In genomic region chr3:123694377-123695147, GRCh38 we compare ENCODE assay signal across 14 cellular contexts.
DNase-seq lines count a peak whose midpoint lies in the region; ATAC-seq and TF ChIP-seq lines count a peak whose summit lies in the region.
"Had no signal": no experiment of that assay in that cellular context is flagged by ENCODE, and none has a peak within 500 bp of the region (broad histone marks: within the 10 kb centered on the region; RNA-seq: fewer than 3 reads in every experiment).

No MANE protein-coding gene starts in this region.

- peaks cover 3% of the 10 kb centered on the region for H3K27me3 Mint-ChIP-seq in GM23338 (ENCODE audit: insufficient read depth, low read depth, poor library complexity)
- H3K27me3 Mint-ChIP-seq in naive thymus-derived CD8-positive, alpha-beta T cell = peaks cover 0 to 5% (median 2%) of the 10 kb centered on the region in 5 donors

- no peaks in the 10 kb centered on the region for H3K36me3 ChIP-seq in GM23338 (ENCODE audit: insufficient read depth)
- no peaks in the 10 kb centered on the region for H3K36me3 ChIP-seq in colonic mucosa
- peaks cover 18% of the 10 kb centered on the region for H3K36me3 ChIP-seq in lower lobe of right lung
- H3K36me3 ChIP-seq in spleen = peaks cover 0 to 19% (median 0%) of the 10 kb centered on the region in 6 donors
- H3K36me3 ChIP-seq in MG63 = no peaks in the 10 kb centered on the region

- H3K4me1 ChIP-seq in GM23338 (ENCODE audit: insufficient read depth) = no peaks in the 10 kb centered on the region
- H3K4me1 ChIP-seq in colonic mucosa = no peaks in the 10 kb centered on the region
- H3K4me1 ChIP-seq in lower lobe of right lung = peaks cover 64% of the 10 kb centered on the region
- H3K4me1 ChIP-seq in spleen = peaks cover 0 to 63% (median 24%) of the 10 kb centered on the region in 6 donors

- H3F3A ChIP-seq in GM23338 (replicated peaks; ENCODE audit: low read depth) = no peaks in the 10 kb centered on the region

- DNase-seq in GM23338 (ENCODE audit: low spot score) (peak; percentile 12), colonic mucosa (no peak), lower lobe of right lung (no peak), spleen (no peak), NCI-H226 (no peak), MG63 (no peak)
- DNase-seq in naive thymus-derived CD8-positive, alpha-beta T cell = no peak
- DNase-seq: activated CD8-positive, alpha-beta T cell treated with anti-CD3 and anti-CD28 coated beads, Interleukin-2, amount 10 ng/mL, durations not matched to agents 7 days and 5 days; activated naive CD4-positive, alpha-beta T cell; NCI-H2171 treated with DMSO at 0.1 percent for 48 hours; PC-3; T-helper 2 cell had no signal

- no peak for TF ChIP-seq POLR2A in spleen (IDR thresholded peaks at IDR 0.05)

- H3K27me3 ChIP-seq in GM23338 (ENCODE audit: insufficient read depth) (no peaks in the 10 kb centered on the region), colonic mucosa (no peaks in the 10 kb centered on the region), lower lobe of right lung (ENCODE audit: low read depth) (no peaks in the 10 kb centered on the region), spleen (replicated peaks in 1 of 7) (peaks cover 0 to 4% (median 0%) of the 10 kb centered on the region in 7 donors), MG63 (no peaks in the 10 kb centered on the region)

- intact Hi-C loops in colonic mucosa (cut with DNase I) = loop anchor here (5.0 kb wide), 1 partner anchor 42 kb away; no protein-coding TSS in a partner anchor
- intact Hi-C loops in lower lobe of right lung (cut with DNase I) = no loop called here
- intact Hi-C loops in spleen (cut with DNase I; ENCODE audit: low total_unique reads) = no loop called here

- no peak overlapping the region for H3K27ac ChIP-seq in GM23338 (ENCODE audit: low read depth)
- H3K27ac ChIP-seq in colonic mucosa = peak overlapping the region; percentile 2
- H3K27ac ChIP-seq in lower lobe of right lung = peak overlapping the region; percentile 78
- peak overlapping the region; percentile 42 to 80 (median 62) for H3K27ac ChIP-seq in spleen

- no peak overlapping the region for H3K27ac Mint-ChIP-seq in GM23338
- no peak overlapping the region for H3K27ac Mint-ChIP-seq in naive thymus-derived CD8-positive, alpha-beta T cell
- H3K27ac Mint-ChIP-seq: activated CD8-positive, alpha-beta T cell treated with anti-CD3 and anti-CD28 coated beads, Interleukin-2, amount 10 ng/mL, durations not matched to agents 7 days and 5 days; memory B cell had no signal

- no peak overlapping the region for H3K4me3 Mint-ChIP-seq in GM23338
- H3K4me3 Mint-ChIP-seq in naive thymus-derived CD8-positive, alpha-beta T cell = no peak overlapping the region
- H3K4me3 Mint-ChIP-seq: activated CD8-positive, alpha-beta T cell treated with anti-CD3 and anti-CD28 coated beads, Interleukin-2, amount 10 ng/mL, durations not matched to agents 7 days and 5 days; memory B cell had no signal

- H3K9me2 ChIP-seq in GM23338 (ENCODE audit: insufficient read depth) = no peaks in the 10 kb centered on the region

- H4K20me1 ChIP-seq in GM23338 (replicated peaks; ENCODE audit: insufficient read depth) = no peaks in the 10 kb centered on the region

- 56 to 80% (median 69%) methylated on average over 5 to 6 of the region's 6 CpGs for WGBS in spleen, 5 donors

- H2AFZ ChIP-seq in GM23338 = no peak overlapping the region

- no peak for TF ChIP-seq CTCF in GM23338 (conservative IDR thresholded peaks at IDR 0.05; ENCODE audit: low read depth in 2 of 2)
- no peak for TF ChIP-seq CTCF in colonic mucosa (IDR thresholded peaks at IDR 0.05)
- no peak for TF ChIP-seq CTCF in lower lobe of right lung (IDR thresholded peaks at IDR 0.05)
- TF ChIP-seq CTCF in spleen (IDR thresholded peaks at IDR 0.05 in 8 of 11, conservative IDR thresholded peaks at IDR 0.05 in 3 of 11) = no peak

- no peaks in the 10 kb centered on the region for H3K79me2 ChIP-seq in GM23338 (replicated peaks; ENCODE audit: insufficient read depth)

- no peaks in the 10 kb centered on the region; the same call in 2 of the 3 replicates for H3K36me3 Mint-ChIP-seq in GM23338 (ENCODE audit: low read depth)
- no peaks in the 10 kb centered on the region for H3K36me3 Mint-ChIP-seq in naive thymus-derived CD8-positive, alpha-beta T cell
- H3K36me3 Mint-ChIP-seq: memory B cell had no signal

- peak overlapping the region; percentile 28 to 39 for H3K9ac ChIP-seq in colonic mucosa (ENCODE audit: low read depth in 2 of 2, low read length in 2 of 2)

- no peaks in the 10 kb centered on the region for H3K9me3 Mint-ChIP-seq in GM23338
- H3K9me3 Mint-ChIP-seq in naive thymus-derived CD8-positive, alpha-beta T cell = no peaks in the 10 kb centered on the region
- H3K9me3 Mint-ChIP-seq: memory B cell had no signal

- ATAC-seq in GM23338 (peak; percentile 44), lower lobe of right lung (no peak), GM19455 (IDR thresholded peaks at IDR 0.05; ENCODE audit: unreplicated experiment) (no peak)
- ATAC-seq in naive thymus-derived CD8-positive, alpha-beta T cell = no peak
- ATAC-seq: activated CD8-positive, alpha-beta T cell treated with anti-CD3 and anti-CD28 coated beads, Interleukin-2, amount 10 ng/mL, durations not matched to agents 7 days and 5 days; PC-3 had no signal

- no peak overlapping the region for H3K4me3 ChIP-seq in GM23338
- H3K4me3 ChIP-seq in colonic mucosa = no peak overlapping the region
- H3K4me3 ChIP-seq in lower lobe of right lung = peak overlapping the region; percentile 8
- H3K4me3 ChIP-seq in spleen = peak overlapping the region in 6 of 8 donors; percentile 7 to 64 (median 42)
- no peak overlapping the region for H3K4me3 ChIP-seq in MG63

- peaks cover 35% of the 10 kb centered on the region for H3K4me1 Mint-ChIP-seq in GM23338
- peaks cover 0 to 4% (median 0%) of the 10 kb centered on the region in 4 donors for H3K4me1 Mint-ChIP-seq in naive thymus-derived CD8-positive, alpha-beta T cell

- 0 out of 2 replicates have a peak overlapping the region, but pooled peaks have one; percentile 32 for H3K4me2 ChIP-seq in GM23338

- POLR2A ChIA-PET in naive thymus-derived CD8-positive, alpha-beta T cell (lab: Charles Lee) = no interaction called here

- H3K9me3 ChIP-seq in colonic mucosa (no peaks in the 10 kb centered on the region), lower lobe of right lung (no peaks in the 10 kb centered on the region), spleen (no peaks in the 10 kb centered on the region), MG63 (no peaks in the 10 kb centered on the region)

TF ChIP-seq in GM23338, 12 proteins besides CTCF, POLR2A, EP300 and RAD21 (continues in another document):
- no peak for TF ChIP-seq CREB1 (CRISPR knock-in tag; IDR thresholded peaks at IDR 0.05; ENCODE audit: low read depth)
- no peak for TF ChIP-seq ZNF462 (CRISPR knock-in tag; IDR thresholded peaks at IDR 0.05)

Comparison
In these comparisons a context has a peak if more than half of its experiments do, and no peak if none do; other contexts are left out.
1. H3K4me3 ChIP-seq: peak in lower lobe of right lung (single experiment) and spleen (6 of 8); none in GM23338 (single experiment), colonic mucosa (single experiment) and MG63 (single experiment).